ENCODE assay signal across 16 cellular contexts in genomic region chr19:33434090-33434885, GRCh38.
"Had no signal": no experiment of that assay in that cellular context is flagged by ENCODE, and none has a peak within 500 bp of the region (broad histone marks: within the 10 kb centered on the region; RNA-seq: fewer than 3 reads in every experiment).

No MANE protein-coding gene starts in this region.

- ATAC-seq: activated T-cell treated with anti-CD3 and anti-CD28 coated beads, Interleukin-2, amount 50 U/mL, for 72 hours; pancreas; stimulated activated memory B cell treated with anti-CD40 and anti-IgM and Interleukin-4, amounts not matched to agents 10 μg/mL and 1 μg/mL and 100 μg/mL, for 72 hours had no signal

- H3K79me2 ChIP-seq: hepatocyte had no signal

- H3K4me1 Mint-ChIP-seq: activated CD4-positive, alpha-beta T cell treated with anti-CD3 and anti-CD28 coated beads, Interleukin-2, amount 10 ng/mL, durations not matched to agents 24 days and 14 days had no signal

- H3K4me2 ChIP-seq: hepatocyte had no signal

- H3K27ac ChIP-seq: hepatocyte, pancreas, thyroid gland had no signal

- H3K9me3 Mint-ChIP-seq: activated CD4-positive, alpha-beta T cell treated with anti-CD3 and anti-CD28 coated beads, Interleukin-2, amount 10 ng/mL, durations not matched to agents 24 days and 14 days; activated naive CD8-positive, alpha-beta T cell treated with anti-CD3 and anti-CD28 coated beads for 36 hours; activated T-cell treated with anti-CD3 and anti-CD28 coated beads, Interleukin-2, amount 50 U/mL, for 72 hours; neural crest cell; stimulated activated memory B cell treated with anti-CD40 and anti-IgM and Interleukin-4, amounts not matched to agents 10 μg/mL and 1 μg/mL and 100 μg/mL, for 72 hours had no signal

- H3K4me3 Mint-ChIP-seq: activated CD4-positive, alpha-beta T cell treated with anti-CD3 and anti-CD28 coated beads, Interleukin-2, amount 10 ng/mL, durations not matched to agents 24 days and 14 days; activated naive CD8-positive, alpha-beta T cell treated with anti-CD3 and anti-CD28 coated beads for 36 hours; activated T-cell treated with anti-CD3 and anti-CD28 coated beads, Interleukin-2, amount 50 U/mL, for 72 hours; neural crest cell; stimulated activated memory B cell treated with anti-CD40 and anti-IgM and Interleukin-4, amounts not matched to agents 10 μg/mL and 1 μg/mL and 100 μg/mL, for 72 hours had no signal

- DNase-seq: activated CD4-positive, alpha-beta T cell treated with anti-CD3 and anti-CD28 coated beads, Interleukin-2, amount 10 ng/mL, durations not matched to agents 24 days and 14 days; activated CD4-positive, CD25-positive, alpha-beta regulatory T cell; activated CD8-positive, alpha-beta memory T cell treated with anti-CD3 and anti-CD28 coated beads, Interleukin-2, amount 50 U/mL, for 48 hours; activated naive CD8-positive, alpha-beta T cell treated with anti-CD3 and anti-CD28 coated beads for 36 hours; activated T-cell treated with anti-CD3 and anti-CD28 coated beads, Interleukin-2, amount 50 U/mL, for 72 hours; amygdala; erythroblast; islet precursor cell; stimulated activated CD4-positive, alpha-beta T cell treated with anti-CD3 and anti-CD28 coated beads, Interleukin-2, amount 100 ng/mL, for 48 hours; T-helper 2 cell; thyroid gland had no signal

- H3K9me3 ChIP-seq: pancreas, thyroid gland had no signal

- H3K27ac Mint-ChIP-seq: activated CD4-positive, alpha-beta T cell treated with anti-CD3 and anti-CD28 coated beads, Interleukin-2, amount 10 ng/mL, durations not matched to agents 24 days and 14 days; activated naive CD8-positive, alpha-beta T cell treated with anti-CD3 and anti-CD28 coated beads for 36 hours; activated T-cell treated with anti-CD3 and anti-CD28 coated beads, Interleukin-2, amount 50 U/mL, for 72 hours; stimulated activated memory B cell treated with anti-CD40 and anti-IgM and Interleukin-4, amounts not matched to agents 10 μg/mL and 1 μg/mL and 100 μg/mL, for 72 hours had no signal

- H2AFZ ChIP-seq: hepatocyte had no signal

- H3K4me3 ChIP-seq: hepatocyte, pancreas, thyroid gland had no signal

- FAIRE-seq: pancreas, urothelium cell line had no signal

- H3K36me3 ChIP-seq: pancreas, thyroid gland had no signal

- H3K27me3 Mint-ChIP-seq: activated naive CD8-positive, alpha-beta T cell treated with anti-CD3 and anti-CD28 coated beads for 36 hours had no signal

- H3K27me3 ChIP-seq: hepatocyte, pancreas, thyroid gland had no signal

- H3K4me1 ChIP-seq: pancreas had no signal

- H3K36me3 Mint-ChIP-seq: activated naive CD8-positive, alpha-beta T cell treated with anti-CD3 and anti-CD28 coated beads for 36 hours had no signal
